ENCODE assay signal across 15 cellular contexts in the genomic region with DNA sequence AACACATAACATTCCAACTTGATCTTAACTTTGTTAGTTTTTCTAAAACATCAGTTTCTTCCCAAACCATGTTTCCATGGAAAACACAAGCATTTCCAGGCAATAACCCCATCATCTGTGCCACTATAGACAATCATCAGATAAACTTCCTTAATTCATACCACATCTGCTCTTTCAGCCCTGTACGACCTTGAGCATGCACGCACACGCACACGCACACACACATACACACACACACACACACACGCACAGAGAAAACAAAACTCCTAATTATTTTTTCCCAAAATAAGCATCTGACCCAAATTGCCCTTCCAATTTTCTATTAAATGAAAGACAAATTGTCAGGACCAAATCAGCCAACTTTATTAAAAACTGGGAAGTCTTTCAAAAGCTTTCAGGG.
"Had no signal": no experiment of that assay in that cellular context is flagged by ENCODE, and none has a peak within 500 bp of the region (broad histone marks: within the 10 kb centered on the region; RNA-seq: fewer than 3 reads in every experiment).

No MANE protein-coding gene starts in this region.

- DNase-seq: activated CD4-positive, alpha-beta T cell treated with anti-CD3 and anti-CD28 coated beads, Interleukin-2, amount 10 ng/mL, durations not matched to agents 24 days and 14 days; activated CD8-positive, alpha-beta T cell treated with anti-CD3 and anti-CD28 coated beads for 36 hours; activated naive CD4-positive, alpha-beta T cell treated with Interleukin-2 at 50 U/mL for 16 hours; activated naive CD8-positive, alpha-beta T cell treated with anti-CD3 and anti-CD28 coated beads, Interleukin-2, amount 10 ng/mL, durations not matched to agents 7 days and 5 days; activated T-cell treated with anti-CD3 and anti-CD28 coated beads, Interleukin-2, amount 50 U/mL, for 1 hour; central memory CD4-positive, alpha-beta T cell; dorsolateral prefrontal cortex; foreskin melanocyte; glutamatergic neuron; hypothalamus; islet precursor cell; left colon; lower lobe of right lung; nephron progenitor cell; thyroid gland had no signal

- H3K36me3 ChIP-seq: lower lobe of right lung, thyroid gland had no signal

- H3K9me3 ChIP-seq: lower lobe of right lung, thyroid gland had no signal

- H3K4me3 ChIP-seq: dorsolateral prefrontal cortex, lower lobe of right lung, thyroid gland had no signal

- H3K27me3 ChIP-seq: dorsolateral prefrontal cortex, thyroid gland had no signal

- H3K27ac ChIP-seq: dorsolateral prefrontal cortex, lower lobe of right lung, thyroid gland had no signal

- ATAC-seq: activated CD8-positive, alpha-beta T cell treated with anti-CD3 and anti-CD28 coated beads for 36 hours; left colon; lower lobe of right lung had no signal
